Comparison of ENCODE assay signal across 8 cellular contexts in genomic region chr12:31874961-31875608, GRCh38.
A peak's percentile ranks its signal among the peaks of the same experiment; 100 is the strongest.
DNase-seq lines count a peak whose midpoint lies in the region; ATAC-seq and TF ChIP-seq lines count a peak whose summit lies in the region.

No MANE protein-coding gene starts in this region.

- ATAC-seq in HG02840 (IDR thresholded peaks at IDR 0.05; ENCODE audit: low FRiP score, unreplicated experiment): peak; percentile 77
- ATAC-seq in T-cell (replicated peaks in 1 of 4): peak; percentile 85 to 97 (median 94)
- ATAC-seq in left colon: no peak

- 55 to 63% (median 60%) methylated on average over 6 of the region's 6 CpGs for WGBS in adrenal gland, 4 donors

- H3K9me3 ChIP-seq in adrenal gland (replicated peaks in 1 of 3): no peaks in the 10 kb centered on the region

- CTCF ChIA-PET in T-cell (lab: Charles Lee): interaction anchor here in 1 of 2 donors (0.6 to 1.5 kb wide), 4 partner anchors 15 to 130 kb away, joined by 3 to 6 read pairs (median 5); no protein-coding TSS in a partner anchor

- peaks cover 0 to 12% (median 4%) of the 10 kb centered on the region in 3 donors for H3K9me3 Mint-ChIP-seq in T-cell

- no peaks in the 10 kb centered on the region for H3K36me3 ChIP-seq in adrenal gland (replicated peaks in 1 of 2)

- no peak for TF ChIP-seq POLR2A in adrenal gland (IDR thresholded peaks at IDR 0.05)

- H3K4me1 ChIP-seq in adrenal gland (replicated peaks in 1 of 2): no peaks in the 10 kb centered on the region

- intact Hi-C loops in adrenal gland (cut with DNase I): no loop called here
- intact Hi-C loops in left colon (cut with DNase I, micrococcal nuclease): no loop called here

- DNase-seq in GDM1 (lab: John Stamatoyannopoulos, UW) (peak; percentile 15), T-cell (peak; percentile 30 to 84 (median 68)), adrenal gland (peak; percentile 18 to 76 (median 48)), left colon (peak; percentile 33 to 46), NCI-H524 (lab: John Stamatoyannopoulos, UW) (no peak), NOMO-1 treated with dmso at 0.1 percent for 144 hours (lab: John Stamatoyannopoulos, UW; ENCODE audit: unreplicated experiment) (no peak)
- peak in 2 of 3 experiments; percentile 42 to 62 for DNase-seq in stimulated activated CD4-positive, alpha-beta T cell treated with anti-CD3 and anti-CD28 coated beads, TNF-alpha, amount 100 ng/mL, for 4 hours (ENCODE audit: low read depth in 3 of 3)

- H3K27me3 ChIP-seq in adrenal gland: no peaks in the 10 kb centered on the region

- peaks cover 47 to 55% (median 48%) of the 10 kb centered on the region in 3 donors for H3K4me1 Mint-ChIP-seq in T-cell

- no peak for TF ChIP-seq CTCF in adrenal gland (IDR thresholded peaks at IDR 0.05)

- POLR2A ChIA-PET in T-cell (lab: Charles Lee): interaction anchor here in 1 of 2 donors (0.6 to 1.0 kb wide), 3 partner anchors 21 to 881 kb away, joined by 3 to 4 read pairs (median 3); partner anchors contain the start of gene YARS2

- H3K27ac ChIP-seq in adrenal gland: peak overlapping the region in 2 of 5 donors; percentile 47 to 57

- no peak overlapping the region for H3K4me3 ChIP-seq in adrenal gland

- no peaks in the 10 kb centered on the region for H3K27me3 Mint-ChIP-seq in T-cell

- peaks cover 12% of the 10 kb centered on the region for H3K36me3 Mint-ChIP-seq in T-cell

- peak overlapping the region; percentile 31 to 58 (median 51) for H3K4me3 Mint-ChIP-seq in T-cell

- H3K27ac Mint-ChIP-seq in T-cell: peak overlapping the region; percentile 95 to 100

Comparison
In these comparisons a context has a peak if more than half of its experiments do, and no peak if none do; other contexts are left out.
1. DNase-seq: peak in GDM1 (single experiment), T-cell (34 of 34), adrenal gland (7 of 7), left colon (2 of 2) and stimulated activated CD4-positive, alpha-beta T cell treated with anti-CD3 and anti-CD28 coated beads, TNF-alpha, amount 100 ng/mL, for 4 hours (2 of 3); none in NCI-H524 (0 of 2) and NOMO-1 treated with dmso at 0.1 percent for 144 hours (single experiment).